In the genomic region with DNA sequence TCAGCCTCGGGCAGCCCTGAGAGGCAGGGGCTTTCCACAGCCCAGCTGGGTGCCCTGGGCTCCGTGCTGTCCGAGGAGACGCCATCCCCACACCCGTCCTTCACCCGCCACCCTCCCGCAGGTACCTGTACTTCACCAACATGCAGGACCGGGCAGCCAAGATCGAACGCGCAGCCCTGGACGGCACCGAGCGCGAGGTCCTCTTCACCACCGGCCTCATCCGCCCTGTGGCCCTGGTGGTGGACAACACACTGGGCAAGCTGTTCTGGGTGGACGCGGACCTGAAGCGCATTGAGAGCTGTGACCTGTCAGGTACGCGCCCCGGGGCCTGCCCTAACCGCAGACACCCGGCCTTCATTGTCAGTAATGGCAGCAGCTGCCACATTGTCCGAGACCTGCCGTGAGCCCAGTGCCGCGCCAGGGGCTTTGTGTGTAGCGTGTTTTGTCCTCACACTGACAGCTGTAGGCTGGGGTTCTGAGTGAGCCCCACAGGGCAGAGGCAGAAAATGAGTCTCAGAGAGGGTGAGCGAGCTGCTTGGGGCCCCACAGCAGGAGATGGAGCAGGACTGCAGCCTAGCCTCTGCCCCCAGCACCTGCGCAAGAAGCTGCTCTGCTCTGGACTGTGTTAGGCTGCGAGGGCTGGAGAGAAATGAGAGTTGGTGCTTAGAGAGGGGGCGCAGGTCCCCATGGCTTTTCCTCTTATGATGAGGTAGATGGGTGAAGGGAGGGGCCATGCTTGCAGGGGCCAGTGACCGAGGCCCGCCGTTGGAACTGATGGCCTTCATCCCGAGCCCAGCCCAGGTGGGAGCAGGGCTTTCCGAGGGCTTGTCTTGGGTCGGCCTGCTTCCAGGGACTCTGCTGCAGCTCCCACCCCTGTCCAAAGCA, we compare ENCODE assay signal across 34 cellular contexts.
"Had no signal": no experiment of that assay in that cellular context is flagged by ENCODE, and none has a peak within 500 bp of the region (broad histone marks: within the 10 kb centered on the region; RNA-seq: fewer than 3 reads in every experiment).

No MANE protein-coding gene starts in this region.

- H3K4me3 Mint-ChIP-seq: activated CD4-positive, alpha-beta memory T cell treated with anti-CD3 and anti-CD28 coated beads for 36 hours; activated CD4-positive, alpha-beta T cell treated with anti-CD3 and anti-CD28 coated beads for 36 hours; activated CD4-positive, alpha-beta T cell treated with anti-CD3 and anti-CD28 coated beads, Interleukin-2, amount 10 ng/mL, durations not matched to agents 24 days and 14 days; activated CD8-positive, alpha-beta memory T cell treated with anti-CD3 and anti-CD28 coated beads, Interleukin-2, amount 10 ng/mL, durations not matched to agents 7 days and 5 days; activated CD8-positive, alpha-beta T cell treated with anti-CD3 and anti-CD28 coated beads, Interleukin-2, amount 10 ng/mL, durations not matched to agents 7 days and 5 days; activated naive CD4-positive, alpha-beta T cell treated with anti-CD3 and anti-CD28 coated beads, Interleukin-2, amount 10 ng/mL, durations not matched to agents 7 days and 5 days; activated naive CD8-positive, alpha-beta T cell treated with anti-CD3 and anti-CD28 coated beads, Interleukin-2, amount 10 ng/mL, durations not matched to agents 7 days and 5 days; activated T-helper 1 cell treated with anti-CD3 and anti-CD28 coated beads, Interleukin-12 subunit alpha, Interleukin-12 subunit beta, Interleukin-2, Interleukin-4 antibody, amounts not matched to agents 30 ng/mL and 10 ng/mL and 1 ng/mL, durations not matched to agents 14 hours and 24 hours and 36 hours; central memory CD8-positive, alpha-beta T cell; dendritic cell treated with granulocyte-macrophage colony-stimulating factor and Interleukin-4, amounts not matched to agents 40 ng/mL and 50 ng/mL, for 4 days; endodermal cell; T-helper 17 cell; T-helper 2 cell treated with Interferon-gamma antibody and Interleukin-4, amounts not matched to agents 5 μg/mL and 100 μg/mL, for 36 hours had no signal

- H3K4me3 ChIP-seq: coronary artery, dorsolateral prefrontal cortex had no signal

- H3K27ac ChIP-seq: brain microvascular endothelial cell, coronary artery, dorsolateral prefrontal cortex, WERI-Rb-1 had no signal

- H3K27ac Mint-ChIP-seq: activated CD4-positive, alpha-beta memory T cell treated with anti-CD3 and anti-CD28 coated beads for 36 hours; activated CD4-positive, alpha-beta T cell treated with anti-CD3 and anti-CD28 coated beads for 36 hours; activated CD4-positive, alpha-beta T cell treated with anti-CD3 and anti-CD28 coated beads, Interleukin-2, amount 10 ng/mL, durations not matched to agents 24 days and 14 days; activated CD8-positive, alpha-beta memory T cell treated with anti-CD3 and anti-CD28 coated beads, Interleukin-2, amount 10 ng/mL, durations not matched to agents 7 days and 5 days; activated naive CD4-positive, alpha-beta T cell treated with anti-CD3 and anti-CD28 coated beads, Interleukin-2, amount 10 ng/mL, durations not matched to agents 7 days and 5 days; activated naive CD8-positive, alpha-beta T cell treated with anti-CD3 and anti-CD28 coated beads, Interleukin-2, amount 10 ng/mL, durations not matched to agents 7 days and 5 days; activated T-helper 1 cell treated with anti-CD3 and anti-CD28 coated beads, Interleukin-12 subunit alpha, Interleukin-12 subunit beta, Interleukin-2, Interleukin-4 antibody, amounts not matched to agents 30 ng/mL and 10 ng/mL and 1 ng/mL, durations not matched to agents 14 hours and 24 hours and 36 hours; activated T-helper 2 cell treated with anti-CD3 and anti-CD28 coated beads, Interferon-gamma antibody, Interleukin-2, Interleukin-4, amounts not matched to agents 10 μg/mL and 5 μg/mL and 100 μg/mL, durations not matched to agents 14 hours and 24 hours and 36 hours; dendritic cell treated with granulocyte-macrophage colony-stimulating factor and Interleukin-4, amounts not matched to agents 40 ng/mL and 50 ng/mL, for 4 days; endodermal cell; T-helper 17 cell; T-helper 2 cell treated with Interferon-gamma antibody and Interleukin-4, amounts not matched to agents 5 μg/mL and 100 μg/mL, for 36 hours had no signal

- ATAC-seq: activated CD4-positive, alpha-beta T cell treated with anti-CD3 and anti-CD28 coated beads for 36 hours; activated CD8-positive, alpha-beta memory T cell treated with anti-CD3 and anti-CD28 coated beads, Interleukin-2, amount 10 ng/mL, durations not matched to agents 7 days and 5 days; activated CD8-positive, alpha-beta T cell treated with anti-CD3 and anti-CD28 coated beads, Interleukin-2, amount 10 ng/mL, durations not matched to agents 7 days and 5 days; activated naive CD4-positive, alpha-beta T cell treated with anti-CD3 and anti-CD28 coated beads, Interleukin-2, amount 50 U/mL, for 72 hours; esophagus mucosa; T-helper 17 cell had no signal

- FAIRE-seq: astrocyte, frontal cortex had no signal

- H3K27me3 Mint-ChIP-seq: activated CD4-positive, alpha-beta memory T cell treated with anti-CD3 and anti-CD28 coated beads for 36 hours; activated CD4-positive, alpha-beta T cell treated with anti-CD3 and anti-CD28 coated beads for 36 hours; activated CD4-positive, alpha-beta T cell treated with anti-CD3 and anti-CD28 coated beads, Interleukin-2, amount 10 ng/mL, durations not matched to agents 24 days and 14 days; activated CD8-positive, alpha-beta memory T cell treated with anti-CD3 and anti-CD28 coated beads, Interleukin-2, amount 10 ng/mL, durations not matched to agents 7 days and 5 days; activated naive CD4-positive, alpha-beta T cell treated with anti-CD3 and anti-CD28 coated beads, Interleukin-2, amount 10 ng/mL, durations not matched to agents 7 days and 5 days; activated naive CD8-positive, alpha-beta T cell treated with anti-CD3 and anti-CD28 coated beads, Interleukin-2, amount 10 ng/mL, durations not matched to agents 7 days and 5 days; central memory CD8-positive, alpha-beta T cell; dendritic cell treated with granulocyte-macrophage colony-stimulating factor and Interleukin-4, amounts not matched to agents 40 ng/mL and 50 ng/mL, for 4 days; T-helper 17 cell had no signal

- H3K27me3 ChIP-seq: brain microvascular endothelial cell, dorsolateral prefrontal cortex had no signal

- DNase-seq: activated CD4-positive, alpha-beta memory T cell treated with anti-CD3 and anti-CD28 coated beads for 36 hours; activated CD4-positive, alpha-beta T cell treated with anti-CD3 and anti-CD28 coated beads for 36 hours; activated CD4-positive, alpha-beta T cell treated with anti-CD3 and anti-CD28 coated beads, Interleukin-2, amount 10 ng/mL, durations not matched to agents 24 days and 14 days; activated CD4-positive, CD25-positive, alpha-beta regulatory T cell; activated CD4-positive, CD25-positive, alpha-beta regulatory T cell treated with anti-CD3 and anti-CD28 coated beads, Interleukin-2, amount 50 U/mL, for 72 hours; activated CD8-positive, alpha-beta memory T cell treated with anti-CD3 and anti-CD28 coated beads, Interleukin-2, amount 10 ng/mL, durations not matched to agents 7 days and 5 days; activated CD8-positive, alpha-beta memory T cell treated with anti-CD3 and anti-CD28 coated beads, Interleukin-2, amount 50 U/mL, for 4 hours; activated CD8-positive, alpha-beta T cell treated with anti-CD3 and anti-CD28 coated beads, Interleukin-2, amount 10 ng/mL, durations not matched to agents 7 days and 5 days; activated effector memory CD4-positive, alpha-beta T cell treated with anti-CD3 and anti-CD28 coated beads, Interleukin-2, amount 50 U/mL, for 16 hours; activated naive CD4-positive, alpha-beta T cell; activated naive CD4-positive, alpha-beta T cell treated with anti-CD3 and anti-CD28 coated beads, Interleukin-2, amount 10 ng/mL, durations not matched to agents 7 days and 5 days; activated naive CD8-positive, alpha-beta T cell treated with anti-CD3 and anti-CD28 coated beads, Interleukin-2, amount 10 ng/mL, durations not matched to agents 7 days and 5 days; activated T-cell treated with anti-CD3 and anti-CD28 coated beads, Interleukin-2, amount 50 U/mL, for 1 hour; activated T-cell treated with anti-CD3 and anti-CD28 coated beads, Interleukin-2, amount 50 U/mL, for 48 hours; brain microvascular endothelial cell; dorsolateral prefrontal cortex; effector memory CD4-positive, alpha-beta T cell; endodermal cell; foreskin fibroblast; head of caudate nucleus; T-helper 1 cell; T-helper 17 cell; T1000; WERI-Rb-1 had no signal

- H3K4me1 Mint-ChIP-seq: activated CD4-positive, alpha-beta T cell treated with anti-CD3 and anti-CD28 coated beads for 36 hours; activated CD4-positive, alpha-beta T cell treated with anti-CD3 and anti-CD28 coated beads, Interleukin-2, amount 10 ng/mL, durations not matched to agents 24 days and 14 days; activated CD8-positive, alpha-beta memory T cell treated with anti-CD3 and anti-CD28 coated beads, Interleukin-2, amount 10 ng/mL, durations not matched to agents 7 days and 5 days; activated naive CD4-positive, alpha-beta T cell treated with anti-CD3 and anti-CD28 coated beads, Interleukin-2, amount 10 ng/mL, durations not matched to agents 7 days and 5 days; central memory CD8-positive, alpha-beta T cell; endodermal cell; T-helper 17 cell had no signal
